26 cellular contexts compared by ENCODE assay signal in genomic region chr20:1904160-1904559, GRCh38.
"Had no signal": no experiment of that assay in that cellular context is flagged by ENCODE, and none has a peak within 500 bp of the region (broad histone marks: within the 10 kb centered on the region; RNA-seq: fewer than 3 reads in every experiment).

No MANE protein-coding gene starts in this region.

- H3K4me1 ChIP-seq: foreskin keratinocyte, thyroid gland had no signal

- FAIRE-seq: colon, endothelial cell of umbilical vein, keratinocyte, urothelium cell line had no signal

- H3K4me1 Mint-ChIP-seq: immature natural killer cell had no signal

- ATAC-seq: foreskin keratinocyte; left colon; left ventricle myocardium superior; natural killer cell treated with Interleukin-12 subunit alpha and Interleukin-12 subunit beta and Interleukin-15 and Interleukin-18, amount 100 ng/mL, for 72 hours; psoas muscle; sciatic nerve; stimulated activated naive B cell treated with anti-CD40 and anti-IgM and Interleukin-4, amounts not matched to agents 10 μg/mL and 1 μg/mL and 100 μg/mL, for 72 hours; stimulated activated naive CD8-positive, alpha-beta T cell treated with anti-CD3 and anti-CD28 coated beads, Interleukin-15, amount 100 ng/mL, for 72 hours had no signal

- H3K9me3 ChIP-seq: psoas muscle, spleen, thyroid gland had no signal

- DNase-seq: erythroblast; foreskin keratinocyte; immature natural killer cell; left colon; left ventricle myocardium superior; mesenchymal stem cell; midbrain; psoas muscle; retina; spleen; stimulated activated CD4-positive, alpha-beta T cell treated with anti-CD3 and anti-CD28 coated beads, Interleukin-15, amount 100 ng/mL, for 24 hours; stimulated activated CD4-positive, alpha-beta T cell treated with anti-CD3 and anti-CD28 coated beads, Interleukin-1b, Interleukin-23, amount 100 ng/mL, for 48 hours; stimulated activated CD4-positive, alpha-beta T cell treated with anti-CD3 and anti-CD28 coated beads, Interleukin-4, amount 100 ng/mL, for 24 hours; stimulated activated naive B cell treated with anti-CD40 and anti-IgM and Interleukin-4, amounts not matched to agents 10 μg/mL and 1 μg/mL and 100 μg/mL, for 72 hours; stimulated activated naive CD8-positive, alpha-beta T cell treated with anti-CD3 and anti-CD28 coated beads, Interleukin-15, amount 100 ng/mL, for 72 hours; thyroid gland had no signal

- H3K9ac ChIP-seq: neural progenitor cell had no signal

- H3K27me3 Mint-ChIP-seq: dendritic cell treated with granulocyte-macrophage colony-stimulating factor and Interleukin-4, amounts not matched to agents 40 ng/mL and 50 ng/mL, for 4 days; stimulated activated naive B cell treated with anti-CD40 and anti-IgM and Interleukin-4, amounts not matched to agents 10 μg/mL and 1 μg/mL and 100 μg/mL, for 72 hours; type B pancreatic cell had no signal

- H3K4me3 Mint-ChIP-seq: dendritic cell treated with granulocyte-macrophage colony-stimulating factor and Interleukin-4, amounts not matched to agents 40 ng/mL and 50 ng/mL, for 4 days; immature natural killer cell; natural killer cell treated with Interleukin-12 subunit alpha and Interleukin-12 subunit beta and Interleukin-15 and Interleukin-18, amount 100 ng/mL, for 72 hours; stimulated activated naive B cell treated with anti-CD40 and anti-IgM and Interleukin-4, amounts not matched to agents 10 μg/mL and 1 μg/mL and 100 μg/mL, for 72 hours; stimulated activated naive CD8-positive, alpha-beta T cell treated with anti-CD3 and anti-CD28 coated beads, Interleukin-15, amount 100 ng/mL, for 72 hours; type B pancreatic cell had no signal

- H3K27ac ChIP-seq: foreskin keratinocyte, neural progenitor cell, psoas muscle, spleen, thyroid gland had no signal

- H3K27ac Mint-ChIP-seq: dendritic cell treated with granulocyte-macrophage colony-stimulating factor and Interleukin-4, amounts not matched to agents 40 ng/mL and 50 ng/mL, for 4 days; immature natural killer cell; natural killer cell treated with Interleukin-12 subunit alpha and Interleukin-12 subunit beta and Interleukin-15 and Interleukin-18, amount 100 ng/mL, for 72 hours; neural progenitor cell; stimulated activated naive CD8-positive, alpha-beta T cell treated with anti-CD3 and anti-CD28 coated beads, Interleukin-15, amount 100 ng/mL, for 72 hours; type B pancreatic cell had no signal

- H3K36me3 ChIP-seq: neural progenitor cell, thyroid gland had no signal

- H3K36me3 Mint-ChIP-seq: immature natural killer cell; natural killer cell treated with Interleukin-12 subunit alpha and Interleukin-12 subunit beta and Interleukin-15 and Interleukin-18, amount 100 ng/mL, for 72 hours; neural progenitor cell; type B pancreatic cell had no signal

- H3K4me3 ChIP-seq: lung, neural progenitor cell, psoas muscle, spleen, thyroid gland had no signal

- H3K9me3 Mint-ChIP-seq: dendritic cell treated with granulocyte-macrophage colony-stimulating factor and Interleukin-4, amounts not matched to agents 40 ng/mL and 50 ng/mL, for 4 days; immature natural killer cell; natural killer cell treated with Interleukin-12 subunit alpha and Interleukin-12 subunit beta and Interleukin-15 and Interleukin-18, amount 100 ng/mL, for 72 hours; neural progenitor cell; stimulated activated naive B cell treated with anti-CD40 and anti-IgM and Interleukin-4, amounts not matched to agents 10 μg/mL and 1 μg/mL and 100 μg/mL, for 72 hours; stimulated activated naive CD8-positive, alpha-beta T cell treated with anti-CD3 and anti-CD28 coated beads, Interleukin-15, amount 100 ng/mL, for 72 hours; type B pancreatic cell had no signal

- H3K27me3 ChIP-seq: foreskin keratinocyte, neural progenitor cell, spleen, thyroid gland had no signal
